25 cellular contexts compared by ENCODE assay signal in the genomic region with DNA sequence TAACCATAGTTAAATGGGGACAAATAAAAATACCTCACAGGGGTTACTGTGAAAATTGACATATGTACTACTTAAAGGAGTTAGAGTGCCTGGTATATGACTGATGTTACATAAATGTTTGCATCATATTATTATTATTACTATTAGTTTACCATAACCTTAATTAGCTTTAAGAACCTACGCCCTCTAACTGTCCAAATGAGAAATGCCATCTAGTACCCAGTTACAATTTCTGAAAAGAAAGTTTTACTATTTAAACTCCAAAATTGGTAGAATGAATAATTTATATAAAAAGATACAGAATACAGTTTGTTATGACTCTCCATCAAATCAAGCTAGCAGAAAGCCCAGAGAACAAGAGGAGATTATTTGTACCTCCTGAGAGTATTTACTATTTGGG. TPM values are rescaled to one million over a fixed set of nuclear protein-coding genes. Genes with fewer than 3 reads are reported as not detected.
"Had no signal": no experiment of that assay in that cellular context is flagged by ENCODE, and none has a peak within 500 bp of the region (broad histone marks: within the 10 kb centered on the region; RNA-seq: fewer than 3 reads in every experiment).

No MANE protein-coding gene starts in this region.

- H3K4me1 ChIP-seq: heart left ventricle, left lung, prostate gland, right atrium auricular region, stomach, thyroid gland, vagina had no signal

- ATAC-seq: effector memory CD8-positive, alpha-beta T cell; esophagus mucosa; gastroesophageal sphincter; heart left ventricle; left lung; naive thymus-derived CD4-positive, alpha-beta T cell; sciatic nerve had no signal

- H3K36me3 ChIP-seq: gastroesophageal sphincter, heart left ventricle, left lung, neural progenitor cell, prostate gland, right atrium auricular region, stomach, thyroid gland, vagina had no signal

- H3K79me2 ChIP-seq: hepatocyte had no signal

- H3K9ac ChIP-seq: neural progenitor cell had no signal

- H3K4me3 ChIP-seq: gastroesophageal sphincter, heart left ventricle, hepatocyte, left lung, neural progenitor cell, prostate gland, right atrium auricular region, smooth muscle cell, stomach, thyroid gland, vagina had no signal

- H3K9me3 ChIP-seq: gastroesophageal sphincter, heart left ventricle, left lung, prostate gland, right atrium auricular region, stomach, thyroid gland, vagina had no signal

- DNase-seq: cortex of kidney; effector memory CD8-positive, alpha-beta T cell; foreskin fibroblast; heart left ventricle; kidney; left lung; mesenchymal stem cell; naive thymus-derived CD4-positive, alpha-beta T cell; stimulated activated CD4-positive, alpha-beta T cell treated with anti-CD3 and anti-CD28 coated beads, Interleukin-12 subunit alpha, Interleukin-12 subunit beta, amount 100 ng/mL, for 4 hours; stimulated activated CD4-positive, alpha-beta T cell treated with anti-CD3 and anti-CD28 coated beads, Interleukin-1b, Interleukin-23, amount 100 ng/mL, for 48 hours; stimulated activated CD4-positive, alpha-beta T cell treated with anti-CD3 and anti-CD28 coated beads, Interleukin-4, amount 100 ng/mL, for 1 hour; stimulated activated CD8-positive, alpha-beta memory T cell treated with anti-CD3 and anti-CD28 coated beads, Interleukin-4, amount 100 ng/mL, for 48 hours; stimulated activated naive CD4-positive, alpha-beta T cell treated with Interleukin-2 at 50 U/mL for 16 hours; stomach; thyroid gland had no signal

- H3K4me2 ChIP-seq: hepatocyte, neural progenitor cell, smooth muscle cell had no signal

- H3K27me3 ChIP-seq: gastroesophageal sphincter, heart left ventricle, hepatocyte, left lung, neural progenitor cell, right atrium auricular region, stomach, thyroid gland, vagina had no signal

- H3K27ac ChIP-seq: epithelial cell of prostate, gastroesophageal sphincter, heart left ventricle, hepatocyte, left lung, neural progenitor cell, prostate gland, right atrium auricular region, stomach, thyroid gland, vagina had no signal

- H2AFZ ChIP-seq: hepatocyte had no signal

RNA-seq across cellular contexts. Expression of a gene that starts 42.3 kb away (rescaled TPM):
- polyA plus RNA-seq: hepatocyte, smooth muscle cell had no signal
